10 cellular contexts compared by ENCODE assay signal in genomic region chr2:9071032-9071431, GRCh38.
A peak's percentile ranks its signal among the peaks of the same experiment; 100 is the strongest.
DNase-seq lines count a peak whose midpoint lies in the region; ATAC-seq and TF ChIP-seq lines count a peak whose summit lies in the region.
"Had no signal": no experiment of that assay in that cellular context is flagged by ENCODE, and none has a peak within 500 bp of the region (broad histone marks: within the 10 kb centered on the region; RNA-seq: fewer than 3 reads in every experiment).

No MANE protein-coding gene starts in this region.

- POLR2A ChIA-PET in PC-3 (lab: Charles Lee; ENCODE audit: unreplicated experiment), result interaction anchor here (0.6 to 1.0 kb wide), 2 partner anchors 66 to 68 kb away, joined by 3 to 4 read pairs; partner anchors contain the start of gene MBOAT2

- no peak overlapping the region for H3K4me3 ChIP-seq in PC-3 (ENCODE audit: low read length)
- H3K4me3 ChIP-seq in fibroblast of lung (replicated peaks in 1 of 4; ENCODE audit: control extremely low read depth in 1 of 4, insufficient read depth in 1 of 4, low read depth in 3 of 4, low read length in 4 of 4), result no peak overlapping the region
- no peak overlapping the region for H3K4me3 ChIP-seq in transverse colon
- H3K4me3 ChIP-seq: left ventricle myocardium inferior had no signal

- no TSS peak for BruUV-seq in PC-3 (replicated peaks; lab: Mats Ljungman, UMichigan)

- H3K4me2 ChIP-seq in PC-3 (ENCODE audit: low read length), result peak overlapping the region; percentile 38
- no peak overlapping the region for H3K4me2 ChIP-seq in fibroblast of lung (ENCODE audit: extremely low read depth, insufficient read depth, low read length)

- H2AFZ ChIP-seq in PC-3 (ENCODE audit: low read length) (0 out of 2 replicates have a peak overlapping the region, but pooled peaks have one; percentile 5), fibroblast of lung (ENCODE audit: low read length) (no peak overlapping the region)

- H3K27me3 Mint-ChIP-seq in activated naive CD4-positive, alpha-beta T cell treated with anti-CD3 and anti-CD28 coated beads for 36 hours (ENCODE audit: low read depth), result peaks cover 20% of the 10 kb centered on the region
- peaks cover 20% of the 10 kb centered on the region for H3K27me3 Mint-ChIP-seq in activated naive CD4-positive, alpha-beta T cell treated with anti-CD3 and anti-CD28 coated beads, Interleukin-2, amount 10 ng/mL, durations not matched to agents 7 days and 5 days

- H3K36me3 ChIP-seq in PC-3 (ENCODE audit: low read depth, low read length) (no peaks in the 10 kb centered on the region), fibroblast of lung (ENCODE audit: control insufficient read depth, insufficient read depth, low read length) (no peaks in the 10 kb centered on the region), transverse colon (no peaks in the 10 kb centered on the region)
- H3K36me3 ChIP-seq: left ventricle myocardium inferior had no signal

- peaks cover 15% of the 10 kb centered on the region for H3K9me3 Mint-ChIP-seq in activated naive CD4-positive, alpha-beta T cell treated with anti-CD3 and anti-CD28 coated beads for 36 hours
- peaks cover 8% of the 10 kb centered on the region for H3K9me3 Mint-ChIP-seq in activated naive CD4-positive, alpha-beta T cell treated with anti-CD3 and anti-CD28 coated beads, Interleukin-2, amount 10 ng/mL, durations not matched to agents 7 days and 5 days

- H3K27ac ChIP-seq in PC-3 (ENCODE audit: low read length), result peak overlapping the region; percentile 92
- no peak overlapping the region for H3K27ac ChIP-seq in fibroblast of lung (ENCODE audit: insufficient read depth, low read length)
- H3K27ac ChIP-seq in transverse colon, result peak overlapping the region in 1 of 4 donors; percentile 8
- H3K27ac ChIP-seq: left ventricle myocardium inferior had no signal

- H3K9me3 ChIP-seq in PC-3 (ENCODE audit: low read length) (0 out of 2 replicates have a peak, but pooled peaks cover 6% of the 10 kb centered on the region), fibroblast of lung (ENCODE audit: control insufficient read depth, insufficient read depth, low read depth, low read length) (no peaks in the 10 kb centered on the region), transverse colon (peaks cover 5 to 10% of the 10 kb centered on the region in 2 donors)

- H3K79me2 ChIP-seq in PC-3 (ENCODE audit: low read length) (no peaks in the 10 kb centered on the region), fibroblast of lung (ENCODE audit: control insufficient read depth, insufficient read depth, low read length) (no peaks in the 10 kb centered on the region)

- TF ChIP-seq POLR2A in transverse colon (IDR thresholded peaks at IDR 0.05), result no peak

- no peaks in the 10 kb centered on the region for H3K9me2 ChIP-seq in PC-3 (replicated peaks; ENCODE audit: low read length)

- in situ Hi-C loops in transverse colon (cut with MboI; ENCODE audit: low pct_ligation_motif_present in 1 of 4, low pct_unique_long_range_greater_than_20kb in 1 of 4, low sequenced_read_pairs in 3 of 4) (no loop called here), KBM-7 (cut with MboI; ENCODE audit: low pct_unique_long_range_greater_than_20kb, low sequenced_read_pairs) (no loop called here)

- H3K4me1 ChIP-seq in PC-3 (ENCODE audit: insufficient read depth, low read length) (peaks cover 32% of the 10 kb centered on the region), fibroblast of lung (ENCODE audit: control insufficient read depth, extremely low read depth, insufficient read depth, low read length) (no peaks in the 10 kb centered on the region), transverse colon (no peaks in the 10 kb centered on the region)
- H3K4me1 ChIP-seq: left ventricle myocardium inferior had no signal

- CTCF ChIA-PET in activated naive CD4-positive, alpha-beta T cell treated with anti-CD3 and anti-CD28 coated beads for 36 hours (lab: Charles Lee), result no interaction called here
- CTCF ChIA-PET in activated naive CD4-positive, alpha-beta T cell treated with anti-CD3 and anti-CD28 coated beads, Interleukin-2, amount 10 ng/mL, durations not matched to agents 7 days and 5 days (lab: Charles Lee), result no interaction called here
- CTCF ChIA-PET in PC-3 (lab: Charles Lee), result interaction anchor here (0.5 kb wide), 1 partner anchor 67 kb away, joined by 5 read pairs; no protein-coding TSS in a partner anchor

- H3K4me3 Mint-ChIP-seq in activated naive CD4-positive, alpha-beta T cell treated with anti-CD3 and anti-CD28 coated beads for 36 hours, result no peak overlapping the region
- no peak overlapping the region for H3K4me3 Mint-ChIP-seq in activated naive CD4-positive, alpha-beta T cell treated with anti-CD3 and anti-CD28 coated beads, Interleukin-2, amount 10 ng/mL, durations not matched to agents 7 days and 5 days

- no peak for TF ChIP-seq CTCF in PC-3 (conservative IDR thresholded peaks at IDR 0.05; ENCODE audit: low read depth, low read length)
- TF ChIP-seq CTCF in fibroblast of lung (conservative IDR thresholded peaks at IDR 0.05 in 1 of 2, IDR thresholded peaks at IDR 0.05 in 1 of 2; ENCODE audit: low read depth in 1 of 2, low read length in 2 of 2), result no peak
- no peak for TF ChIP-seq CTCF in transverse colon (IDR thresholded peaks at IDR 0.05)

- no peak for TF ChIP-seq EP300 in transverse colon (IDR thresholded peaks at IDR 0.05; ENCODE audit: low read depth)

- no peaks in the 10 kb centered on the region for H4K20me1 ChIP-seq in PC-3 (ENCODE audit: low read length)
- H4K20me1 ChIP-seq in fibroblast of lung (ENCODE audit: control insufficient read depth, extremely low read depth, insufficient read depth, low read length), result no peaks in the 10 kb centered on the region

- ATAC-seq in PC-3, result peak; percentile 94

- 62% methylated on average over 5 of the region's 5 CpGs; no CpG with 5 or more reads in 1 of the 2 donors for WGBS in transverse colon (ENCODE audit: low coverage in 1 of 2), 2 donors

- intact Hi-C loops in activated naive CD4-positive, alpha-beta T cell treated with anti-CD3 and anti-CD28 coated beads for 36 hours (cut with micrococcal nuclease), result no loop called here
- intact Hi-C loops in PC-3 (cut with micrococcal nuclease) (loop anchor here (1.0 to 5.0 kb wide), 3 partner anchors 41 to 199 kb away; no protein-coding TSS in a partner anchor), transverse colon (cut with DNase I; ENCODE audit: low total_unique reads) (no loop called here)

- peak; percentile 22 for DNase-seq in activated naive CD4-positive, alpha-beta T cell treated with anti-CD3 and anti-CD28 coated beads for 36 hours
- no peak for DNase-seq in activated naive CD4-positive, alpha-beta T cell treated with anti-CD3 and anti-CD28 coated beads, Interleukin-2, amount 10 ng/mL, durations not matched to agents 7 days and 5 days
- peak; percentile 99 for DNase-seq in PC-3
- peak; percentile 26 to 94 for DNase-seq in fibroblast of lung (ENCODE audit: low read depth in 2 of 2)
- DNase-seq in transverse colon, result peak; percentile 42
- DNase-seq in SKM-1 (lab: John Stamatoyannopoulos, UW; ENCODE audit: unreplicated experiment), result no peak
- no peak for DNase-seq in KBM-7
- no peak for DNase-seq in effector CD8-positive, alpha-beta T cell (lab: John Stamatoyannopoulos, UW)
- DNase-seq: left ventricle myocardium inferior, NCI-H2107 had no signal

- H3K4me1 Mint-ChIP-seq in activated naive CD4-positive, alpha-beta T cell treated with anti-CD3 and anti-CD28 coated beads for 36 hours (ENCODE audit: low read depth), result no peaks in the 10 kb centered on the region
- no peaks in the 10 kb centered on the region for H3K4me1 Mint-ChIP-seq in activated naive CD4-positive, alpha-beta T cell treated with anti-CD3 and anti-CD28 coated beads, Interleukin-2, amount 10 ng/mL, durations not matched to agents 7 days and 5 days

- H3K9ac ChIP-seq in PC-3 (ENCODE audit: low read length), result peak overlapping the region; percentile 70
- no peak overlapping the region for H3K9ac ChIP-seq in fibroblast of lung (ENCODE audit: insufficient read depth, low read length)

- H3K36me3 Mint-ChIP-seq in activated naive CD4-positive, alpha-beta T cell treated with anti-CD3 and anti-CD28 coated beads for 36 hours (ENCODE audit: low read depth), result no peaks in the 10 kb centered on the region
- H3K36me3 Mint-ChIP-seq in activated naive CD4-positive, alpha-beta T cell treated with anti-CD3 and anti-CD28 coated beads, Interleukin-2, amount 10 ng/mL, durations not matched to agents 7 days and 5 days, result no peaks in the 10 kb centered on the region

- no peaks in the 10 kb centered on the region for H3F3A ChIP-seq in PC-3 (ENCODE audit: low read length, unreplicated experiment)

- H3K27me3 ChIP-seq in PC-3 (ENCODE audit: low read length) (no peaks in the 10 kb centered on the region), fibroblast of lung (ENCODE audit: control insufficient read depth, insufficient read depth, low read length) (no peaks in the 10 kb centered on the region), transverse colon (no peaks in the 10 kb centered on the region)

- H3K27ac Mint-ChIP-seq in activated naive CD4-positive, alpha-beta T cell treated with anti-CD3 and anti-CD28 coated beads for 36 hours, result no peak overlapping the region
- H3K27ac Mint-ChIP-seq in activated naive CD4-positive, alpha-beta T cell treated with anti-CD3 and anti-CD28 coated beads, Interleukin-2, amount 10 ng/mL, durations not matched to agents 7 days and 5 days, result no peak overlapping the region

Comparison
In these comparisons a context has a peak if more than half of its experiments do, and no peak if none do; other contexts are left out.
1. DNase-seq: peak in activated naive CD4-positive, alpha-beta T cell treated with anti-CD3 and anti-CD28 coated beads for 36 hours (single experiment), PC-3 (single experiment), fibroblast of lung (2 of 2) and transverse colon (single experiment); none in activated naive CD4-positive, alpha-beta T cell treated with anti-CD3 and anti-CD28 coated beads, Interleukin-2, amount 10 ng/mL, durations not matched to agents 7 days and 5 days (single experiment), SKM-1 (single experiment), KBM-7 (single experiment) and effector CD8-positive, alpha-beta T cell (single experiment).